ENCODE assay signal across 23 cellular contexts in the genomic region with DNA sequence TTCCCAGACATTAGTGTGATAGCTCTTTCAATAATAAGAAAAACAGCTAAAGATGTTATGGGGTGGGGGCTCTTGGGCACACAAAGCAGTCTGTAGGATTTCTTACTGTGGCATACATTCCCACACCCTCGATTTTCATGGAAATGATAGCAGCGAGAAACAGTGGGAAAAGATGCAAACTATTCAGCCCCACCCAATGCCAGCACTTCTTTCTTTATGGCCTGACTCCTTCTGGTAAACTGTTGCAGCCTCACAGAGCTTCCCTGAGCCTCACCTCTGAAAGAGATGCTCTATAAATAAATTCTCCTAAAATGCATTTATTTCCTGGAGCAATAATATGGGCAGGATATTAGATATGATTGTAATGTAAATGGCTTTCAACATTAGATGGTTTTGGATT. TPM values are rescaled to one million over a fixed set of nuclear protein-coding genes. Genes with fewer than 3 reads are reported as not detected.
DNase-seq lines count a peak whose midpoint lies in the region; FAIRE-seq and TF ChIP-seq lines count a peak whose summit lies in the region.
"Had no signal": no experiment of that assay in that cellular context is flagged by ENCODE, and none has a peak within 500 bp of the region (broad histone marks: within the 10 kb centered on the region; RNA-seq: fewer than 3 reads in every experiment).

No MANE protein-coding gene starts in this region.

- H3K9ac ChIP-seq in astrocyte (ENCODE audit: low read length) (no peak overlapping the region), iPS-15b (ENCODE audit: low read depth, low read length) (no peak overlapping the region)
- H3K9ac ChIP-seq: BLaER1, KMS-11 had no signal

- intact Hi-C loops in sigmoid colon (cut with DNase I): no loop called here

- no peak for FAIRE-seq in astrocyte (lab: Jason Lieb, UNC)

- WGBS in sigmoid colon, 2 donors: 13 to 25% methylated on average over 2 of the region's 2 CpGs

- H2AFZ ChIP-seq in astrocyte (ENCODE audit: low read depth, low read length): peak overlapping the region; percentile 48

- peaks cover 11% of the 10 kb centered on the region for H3K4me1 Mint-ChIP-seq in astrocyte (ENCODE audit: low read depth, unreplicated experiment)
- H3K4me1 Mint-ChIP-seq: naive B cell had no signal

- H4K20me1 ChIP-seq in astrocyte (ENCODE audit: insufficient read depth, low read length): no peaks in the 10 kb centered on the region
- H4K20me1 ChIP-seq: BLaER1 had no signal

- peaks cover 4% of the 10 kb centered on the region for H3K36me3 Mint-ChIP-seq in astrocyte (ENCODE audit: low read depth, unreplicated experiment)
- H3K36me3 Mint-ChIP-seq: activated naive CD4-positive, alpha-beta T cell treated with anti-CD3 and anti-CD28 coated beads, Interleukin-2, amount 50 U/mL, for 72 hours; naive B cell; type B pancreatic cell had no signal

- no peaks in the 10 kb centered on the region for H3K27me3 Mint-ChIP-seq in astrocyte (ENCODE audit: low read depth, unreplicated experiment)

- H3K27ac Mint-ChIP-seq in astrocyte (ENCODE audit: unreplicated experiment): no peak overlapping the region
- H3K27ac Mint-ChIP-seq: activated CD4-positive, alpha-beta memory T cell treated with anti-CD3 and anti-CD28 coated beads, Interleukin-2, amount 10 ng/mL, durations not matched to agents 7 days and 5 days; activated naive CD4-positive, alpha-beta T cell treated with anti-CD3 and anti-CD28 coated beads, Interleukin-2, amount 50 U/mL, for 72 hours; naive B cell; type B pancreatic cell had no signal

- no peaks in the 10 kb centered on the region for H3K9me3 Mint-ChIP-seq in astrocyte (ENCODE audit: unreplicated experiment)
- H3K9me3 Mint-ChIP-seq: activated CD4-positive, alpha-beta memory T cell treated with anti-CD3 and anti-CD28 coated beads, Interleukin-2, amount 10 ng/mL, durations not matched to agents 7 days and 5 days; activated naive CD4-positive, alpha-beta T cell treated with anti-CD3 and anti-CD28 coated beads, Interleukin-2, amount 50 U/mL, for 72 hours; type B pancreatic cell had no signal

- DNase-seq in DMS53 (lab: John Stamatoyannopoulos, UW): peak; percentile 17
- no peak for DNase-seq in DMS53 treated with DMSO at 0.1 percent for 48 hours (lab: John Stamatoyannopoulos, UW; ENCODE audit: unreplicated experiment)
- DNase-seq in astrocyte (ENCODE audit: low read depth): no peak
- DNase-seq in sigmoid colon: no peak
- no peak for DNase-seq in stimulated activated CD4-positive, alpha-beta T cell treated with anti-CD3 and anti-CD28 coated beads, Interleukin-4, amount 100 ng/mL, for 24 hours
- no peak for DNase-seq in activated CD4-positive, alpha-beta T cell treated with anti-CD3 and anti-CD28 coated beads for 48 hours
- DNase-seq in activated CD4-positive, CD25-positive, alpha-beta regulatory T cell treated with anti-CD3 and anti-CD28 coated beads, Interleukin-2, amount 50 U/mL, for 72 hours: no peak
- DNase-seq: 8988T; activated CD4-positive, alpha-beta memory T cell treated with anti-CD3 and anti-CD28 coated beads, Interleukin-2, amount 10 ng/mL, durations not matched to agents 7 days and 5 days; activated T-cell treated with anti-CD3 and anti-CD28 coated beads, Interleukin-2, amount 50 U/mL, for 48 hours; brain microvascular endothelial cell; H7; naive B cell; NCI-H1105; Right ventricle myocardium superior; stimulated activated naive CD4-positive, alpha-beta T cell; T-helper 1 cell had no signal

- H3K4me1 ChIP-seq in astrocyte (ENCODE audit: insufficient read depth, low read length): peaks cover 8% of the 10 kb centered on the region
- H3K4me1 ChIP-seq in iPS-15b (ENCODE audit: control insufficient read depth, insufficient read depth, low read length): peaks cover 18% of the 10 kb centered on the region
- H3K4me1 ChIP-seq in sigmoid colon: peaks cover 0 to 16% (median 14%) of the 10 kb centered on the region in 4 donors

- TF ChIP-seq POLR2A in sigmoid colon (IDR thresholded peaks at IDR 0.05): no peak

- H3K9me3 ChIP-seq in astrocyte (ENCODE audit: insufficient read depth, low read depth, low read length): no peaks in the 10 kb centered on the region
- H3K9me3 ChIP-seq in iPS-15b (ENCODE audit: control insufficient read depth, insufficient read depth, low read length): no peaks in the 10 kb centered on the region
- H3K9me3 ChIP-seq in sigmoid colon: no peaks in the 10 kb centered on the region
- H3K9me3 ChIP-seq: BLaER1 had no signal

- no peak overlapping the region for H3K4me2 ChIP-seq in astrocyte (ENCODE audit: low read length)
- H3K4me2 ChIP-seq: BLaER1, KMS-11 had no signal

- H3K27me3 ChIP-seq in astrocyte (ENCODE audit: insufficient read depth, low read length): no peaks in the 10 kb centered on the region
- no peaks in the 10 kb centered on the region for H3K27me3 ChIP-seq in iPS-15b (ENCODE audit: control insufficient read depth, insufficient read depth, low read length)
- H3K27me3 ChIP-seq in sigmoid colon: no peaks in the 10 kb centered on the region
- H3K27me3 ChIP-seq: BLaER1, brain microvascular endothelial cell had no signal

- H3K36me3 ChIP-seq in astrocyte (ENCODE audit: insufficient read depth, low read length): no peaks in the 10 kb centered on the region
- no peaks in the 10 kb centered on the region for H3K36me3 ChIP-seq in iPS-15b (ENCODE audit: control insufficient read depth, insufficient read depth, low read length)
- no peaks in the 10 kb centered on the region for H3K36me3 ChIP-seq in sigmoid colon
- H3K36me3 ChIP-seq: BLaER1, brain microvascular endothelial cell had no signal

- H3K79me2 ChIP-seq in astrocyte (ENCODE audit: insufficient read depth, low read length): no peaks in the 10 kb centered on the region

- H3K4me3 ChIP-seq in astrocyte (ENCODE audit: insufficient read depth, low read depth, low read length): no peak overlapping the region
- H3K4me3 ChIP-seq in iPS-15b (ENCODE audit: low read depth, low read length): peak overlapping the region; percentile 39
- H3K4me3 ChIP-seq in sigmoid colon: peak overlapping the region in 3 of 4 donors; percentile 28 to 40 (median 37)
- H3K4me3 ChIP-seq: BLaER1 had no signal

- TF ChIP-seq CTCF in astrocyte (IDR thresholded peaks at IDR 0.05; ENCODE audit: insufficient read depth, low read depth, low read length) (no peak), sigmoid colon (IDR thresholded peaks at IDR 0.05) (no peak)

- H3K4me3 Mint-ChIP-seq in astrocyte (ENCODE audit: unreplicated experiment): no peak overlapping the region
- H3K4me3 Mint-ChIP-seq: activated CD4-positive, alpha-beta memory T cell treated with anti-CD3 and anti-CD28 coated beads, Interleukin-2, amount 10 ng/mL, durations not matched to agents 7 days and 5 days; naive B cell; type B pancreatic cell had no signal

- no peak for TF ChIP-seq EP300 in sigmoid colon (IDR thresholded peaks at IDR 0.05)

- H3K27ac ChIP-seq in astrocyte (ENCODE audit: low read depth, low read length) (no peak overlapping the region), sigmoid colon (peak overlapping the region in 1 of 4 donors; percentile 14)
- H3K27ac ChIP-seq: BLaER1, brain microvascular endothelial cell, KMS-11, VCaP had no signal

RNA-seq across cellular contexts. Expression of gene ANK2, which starts 0.9 kb away (rescaled TPM):
- total RNA-seq in astrocyte: 77.1 and 77.8 TPM in 2 replicates
- total RNA-seq in sigmoid colon: 100 to 1,000 TPM in 1 of 4 donors, 10 to 100 TPM in 3; 69.8 to 141 (median 81.6) TPM
- 10 to 100 TPM in 1 of 3 donors, 1 to 10 TPM in 2; 1.4 to 12.4 (median 6.0) TPM for polyA plus RNA-seq in sigmoid colon
